16 cellular contexts compared by ENCODE assay signal in the genomic region with DNA sequence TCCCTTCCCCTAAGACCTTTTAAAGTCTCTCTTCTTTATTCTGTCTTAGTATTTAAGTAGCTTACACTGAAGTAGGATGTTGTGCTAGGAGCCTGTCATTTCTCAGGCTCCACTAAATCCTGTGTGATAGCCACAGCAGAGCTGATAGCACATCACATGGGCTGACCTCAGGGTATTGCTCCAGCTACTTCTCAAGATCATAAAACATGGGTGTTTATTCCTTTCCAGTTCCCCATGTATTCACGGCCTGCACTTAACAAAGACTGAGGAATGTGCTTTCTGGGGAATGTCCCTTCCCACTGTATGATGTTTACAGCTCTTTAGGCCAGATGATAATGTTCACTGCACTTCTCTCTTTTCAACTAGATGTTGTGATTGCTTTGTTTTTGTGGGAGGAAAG.
DNase-seq lines count a peak whose midpoint lies in the region; ATAC-seq and TF ChIP-seq lines count a peak whose summit lies in the region.
"Had no signal": no experiment of that assay in that cellular context is flagged by ENCODE, and none has a peak within 500 bp of the region (broad histone marks: within the 10 kb centered on the region; RNA-seq: fewer than 3 reads in every experiment).

No MANE protein-coding gene starts in this region.

- peak overlapping the region; percentile 26 for H3K27ac Mint-ChIP-seq in nephron progenitor cell
- H3K27ac Mint-ChIP-seq: activated naive CD4-positive, alpha-beta T cell treated with anti-CD3 and anti-CD28 coated beads for 36 hours; T-cell had no signal

- ATAC-seq in GM21360 (IDR thresholded peaks at IDR 0.05; ENCODE audit: unreplicated experiment) (no peak), HG02884 (IDR thresholded peaks at IDR 0.05; ENCODE audit: unreplicated experiment) (no peak)
- ATAC-seq: HepG2, T-cell had no signal

- H3K36me3 Mint-ChIP-seq in nephron progenitor cell (ENCODE audit: low read depth) = no peaks in the 10 kb centered on the region
- H3K36me3 Mint-ChIP-seq: T-cell had no signal

- no peaks in the 10 kb centered on the region for H3K9me3 Mint-ChIP-seq in nephron progenitor cell
- H3K9me3 Mint-ChIP-seq: activated naive CD4-positive, alpha-beta T cell treated with anti-CD3 and anti-CD28 coated beads for 36 hours; T-cell had no signal

- no peak for TF ChIP-seq CTCF in AG10803 (conservative IDR thresholded peaks at IDR 0.05; ENCODE audit: low read length)
- TF ChIP-seq CTCF in fibroblast of pulmonary artery (IDR thresholded peaks at IDR 0.05; ENCODE audit: low read length, missing control alignments) = no peak
- no peak for TF ChIP-seq CTCF in nephron progenitor cell (IDR thresholded peaks at IDR 0.05)
- TF ChIP-seq CTCF in coronary artery (IDR thresholded peaks at IDR 0.05) = no peak

- 0 out of 2 replicates have a peak, but pooled peaks cover 2% of the 10 kb centered on the region for H3K27me3 ChIP-seq in H7 (ENCODE audit: control insufficient read depth, insufficient read depth, low read length)

- no peak overlapping the region for H3K4me3 Mint-ChIP-seq in nephron progenitor cell
- H3K4me3 Mint-ChIP-seq: activated naive CD4-positive, alpha-beta T cell treated with anti-CD3 and anti-CD28 coated beads for 36 hours; T-cell had no signal

- H3K4me3 ChIP-seq in AG10803 (ENCODE audit: low read length) (no peak overlapping the region), fibroblast of pulmonary artery (replicated peaks; ENCODE audit: low read depth, low read length) (no peak overlapping the region), H7 (ENCODE audit: insufficient read depth, low read depth, low read length) (no peak overlapping the region), coronary artery (no peak overlapping the region)

- peak; percentile 58 for DNase-seq in AG10803 (ENCODE audit: low read depth)
- peak; percentile 16 for DNase-seq in NCI-H82 treated with DMSO at 0.1 percent for 48 hours (lab: John Stamatoyannopoulos, UW; ENCODE audit: unreplicated experiment)
- DNase-seq in fibroblast of pulmonary artery (ENCODE audit: low read depth) = peak; percentile 26
- no peak for DNase-seq in nephron progenitor cell
- no peak for DNase-seq in H7
- no peak for DNase-seq in coronary artery (ENCODE audit: low spot score)
- DNase-seq: activated naive CD4-positive, alpha-beta T cell treated with anti-CD3 and anti-CD28 coated beads for 36 hours; effector memory CD4-positive, alpha-beta T cell; NCI-H2171; RPMI8226; stimulated activated CD4-positive, alpha-beta T cell treated with anti-CD3 and anti-CD28 coated beads, Interleukin-15, amount 100 ng/mL, for 24 hours; T-cell had no signal

- peaks cover 87% of the 10 kb centered on the region for H3K4me1 Mint-ChIP-seq in nephron progenitor cell

- no peaks in the 10 kb centered on the region for H3K27me3 Mint-ChIP-seq in nephron progenitor cell (ENCODE audit: low read depth, poor library complexity)
- H3K27me3 Mint-ChIP-seq: T-cell had no signal

- no peaks in the 10 kb centered on the region for H3K36me3 ChIP-seq in H7 (replicated peaks; ENCODE audit: control insufficient read depth, insufficient read depth, low read length)

- H3K27ac ChIP-seq in coronary artery = no peak overlapping the region
- H3K27ac ChIP-seq: parathyroid adenoma had no signal

Comparison
In these comparisons a context has a peak if more than half of its experiments do, and no peak if none do; other contexts are left out.
1. DNase-seq: peak in AG10803 (single experiment), NCI-H82 treated with DMSO at 0.1 percent for 48 hours (single experiment) and fibroblast of pulmonary artery (single experiment); none in nephron progenitor cell (single experiment), H7 (single experiment) and coronary artery (single experiment).